10 cellular contexts compared by ENCODE assay signal in genomic region chrX:10121787-10122186, GRCh38. TPM values are rescaled to one million over a fixed set of nuclear protein-coding genes. Genes with fewer than 3 reads are reported as not detected.
DNase-seq lines count a peak whose midpoint lies in the region; ATAC-seq and TF ChIP-seq lines count a peak whose summit lies in the region.
"Had no signal": no experiment of that assay in that cellular context is flagged by ENCODE, and none has a peak within 500 bp of the region (broad histone marks: within the 10 kb centered on the region; RNA-seq: fewer than 3 reads in every experiment).

No MANE protein-coding gene starts in this region.

- H3K9me3 Mint-ChIP-seq in naive B cell: no peaks in the 10 kb centered on the region
- H3K9me3 Mint-ChIP-seq in CD8-positive, alpha-beta T cell: no peaks in the 10 kb centered on the region

- peak overlapping the region; percentile 70 for H3K4me2 ChIP-seq in MM.1S (ENCODE audit: low read depth, low read length)
- H3K4me2 ChIP-seq in GM23248 (ENCODE audit: unreplicated experiment): no peak overlapping the region

- peaks cover 55 to 76% (median 63%) of the 10 kb centered on the region in 3 donors for H3K4me1 Mint-ChIP-seq in naive B cell
- H3K4me1 Mint-ChIP-seq in CD8-positive, alpha-beta T cell (ENCODE audit: low read depth): peaks cover 18% of the 10 kb centered on the region

- H3K27ac Mint-ChIP-seq in naive B cell: peak overlapping the region; percentile 81 to 95 (median 90)
- H3K27ac Mint-ChIP-seq in CD8-positive, alpha-beta T cell: no peak overlapping the region

- H3K9ac ChIP-seq in MM.1S (ENCODE audit: low read length): peak overlapping the region; percentile 69
- no peak overlapping the region for H3K9ac ChIP-seq in GM23248

- in situ Hi-C loops in GM23248 (cut with MboI): loop anchor here (25.0 kb wide), 1 partner anchor 234 kb away; no protein-coding TSS in a partner anchor

- TF ChIP-seq CTCF in MM.1S (IDR thresholded peaks at IDR 0.05; ENCODE audit: low read length): no peak
- TF ChIP-seq CTCF in CD8-positive, alpha-beta T cell (IDR thresholded peaks at IDR 0.05): no peak

- H3K36me3 ChIP-seq in MM.1S (replicated peaks; ENCODE audit: insufficient read depth, low read length): no peaks in the 10 kb centered on the region
- H3K36me3 ChIP-seq in GM23248 (ENCODE audit: low read depth): no peaks in the 10 kb centered on the region; the same call in 1 of the 2 replicates
- no peaks in the 10 kb centered on the region for H3K36me3 ChIP-seq in CD8-positive, alpha-beta T cell (ENCODE audit: insufficient read depth, low read length)

- 96 to 99% methylated on average over 9 of the region's 9 CpGs for WGBS in GM23248 (ENCODE audit: low coverage in 1 of 2, low lambda C conversion rate in 2 of 2, missing lambda C conversion rate in 2 of 2), 2 experiments

- peak overlapping the region; percentile 31; the same call in 1 of the 2 replicates for H2AFZ ChIP-seq in MM.1S (ENCODE audit: low read length)
- no peak overlapping the region for H2AFZ ChIP-seq in GM23248

- H3K27ac ChIP-seq in MM.1S (ENCODE audit: low read length): peak overlapping the region; percentile 99
- no peak overlapping the region for H3K27ac ChIP-seq in GM23248
- H3K27ac ChIP-seq in CD8-positive, alpha-beta T cell (ENCODE audit: low read depth, low read length): no peak overlapping the region
- H3K27ac ChIP-seq: upper lobe of right lung had no signal

- CTCF ChIA-PET in CD8-positive, alpha-beta T cell (lab: Charles Lee): interaction anchor here (1.7 to 6.7 kb wide), 3 partner anchors 11 to 139 kb away, joined by 4 to 89 read pairs (median 32); no protein-coding TSS in a partner anchor

- DNase-seq in MM.1S (peak; percentile 88), naive B cell (peak; percentile 84), GM23248 (no peak), NCI-H345 (lab: John Stamatoyannopoulos, UW) (no peak)
- DNase-seq in activated naive CD4-positive, alpha-beta T cell (lab: John Stamatoyannopoulos, UW): no peak
- DNase-seq in CD8-positive, alpha-beta T cell: no peak
- DNase-seq: right cardiac atrium, upper lobe of right lung had no signal

- H3K27me3 Mint-ChIP-seq in naive B cell: no peaks in the 10 kb centered on the region
- no peaks in the 10 kb centered on the region for H3K27me3 Mint-ChIP-seq in CD8-positive, alpha-beta T cell (ENCODE audit: low read depth)

- H3K79me2 ChIP-seq in MM.1S (ENCODE audit: low read length) (peaks cover 40% of the 10 kb centered on the region), GM23248 (ENCODE audit: insufficient read depth) (no peaks in the 10 kb centered on the region)

- H3K9me3 ChIP-seq in MM.1S (replicated peaks; ENCODE audit: insufficient read depth, low read length): no peaks in the 10 kb centered on the region
- no peaks in the 10 kb centered on the region for H3K9me3 ChIP-seq in GM23248 (ENCODE audit: low read depth)
- no peaks in the 10 kb centered on the region for H3K9me3 ChIP-seq in CD8-positive, alpha-beta T cell (ENCODE audit: low read length)
- H3K9me3 ChIP-seq: upper lobe of right lung had no signal

- H4K20me1 ChIP-seq in MM.1S (ENCODE audit: insufficient read depth, low read length): no peaks in the 10 kb centered on the region
- H4K20me1 ChIP-seq in GM23248 (ENCODE audit: insufficient read depth): no peaks in the 10 kb centered on the region

- ATAC-seq in GM18868 (IDR thresholded peaks at IDR 0.05; ENCODE audit: unreplicated experiment) (peak; percentile 89), HG02588 (IDR thresholded peaks at IDR 0.05; ENCODE audit: unreplicated experiment) (peak; percentile 84), naive B cell (ENCODE audit: low read depth in 2 of 2) (peak; percentile 93 to 95)
- no peak for ATAC-seq in CD8-positive, alpha-beta T cell
- ATAC-seq: upper lobe of right lung had no signal

- H3K27me3 ChIP-seq in MM.1S (replicated peaks; ENCODE audit: insufficient read depth, low read length): no peaks in the 10 kb centered on the region
- H3K27me3 ChIP-seq in GM23248 (replicated peaks; ENCODE audit: insufficient read depth): no peaks in the 10 kb centered on the region
- H3K27me3 ChIP-seq in CD8-positive, alpha-beta T cell (ENCODE audit: insufficient read depth, low read length): no peaks in the 10 kb centered on the region
- H3K27me3 ChIP-seq: upper lobe of right lung had no signal

- intact Hi-C loops in CD8-positive, alpha-beta T cell (cut with DNase I, micrococcal nuclease): loop anchor here in 1 of 2 experiments (5.0 kb wide), 1 partner anchor 991 kb away; the partner anchor contains the start of gene HCCS

- POLR2A ChIA-PET in CD8-positive, alpha-beta T cell (lab: Charles Lee): no interaction called here

- peaks cover 13 to 24% of the 10 kb centered on the region in 2 donors for H3K36me3 Mint-ChIP-seq in naive B cell
- H3K36me3 Mint-ChIP-seq in CD8-positive, alpha-beta T cell: peaks cover 47% of the 10 kb centered on the region

- no peaks in the 10 kb centered on the region for H3K9me2 ChIP-seq in MM.1S (replicated peaks; ENCODE audit: insufficient read depth, low read length)
- H3K9me2 ChIP-seq in GM23248 (ENCODE audit: insufficient read depth): no peaks in the 10 kb centered on the region

- peak overlapping the region; percentile 61 to 86 (median 70) for H3K4me3 Mint-ChIP-seq in naive B cell
- H3K4me3 Mint-ChIP-seq in CD8-positive, alpha-beta T cell: no peak overlapping the region

- H3F3A ChIP-seq in MM.1S (ENCODE audit: insufficient read depth, low read length) (peaks cover 19% of the 10 kb centered on the region), GM23248 (ENCODE audit: insufficient read depth) (no peaks in the 10 kb centered on the region)

- 0 out of 2 replicates have a peak overlapping the region, but pooled peaks have one; percentile 25 for H3K4me3 ChIP-seq in MM.1S (ENCODE audit: low read length)
- H3K4me3 ChIP-seq in GM23248: no peak overlapping the region
- H3K4me3 ChIP-seq in CD8-positive, alpha-beta T cell (ENCODE audit: low read depth, low read length): no peak overlapping the region
- H3K4me3 ChIP-seq: upper lobe of right lung had no signal

- peaks cover 48% of the 10 kb centered on the region for H3K4me1 ChIP-seq in MM.1S (ENCODE audit: low read length)
- H3K4me1 ChIP-seq in GM23248 (ENCODE audit: insufficient read depth): no peaks in the 10 kb centered on the region
- no peaks in the 10 kb centered on the region for H3K4me1 ChIP-seq in CD8-positive, alpha-beta T cell (ENCODE audit: insufficient read depth, low read length)

RNA-seq across cellular contexts. Expression of gene CLCN4, which starts 35.0 kb away (rescaled TPM):
- polyA plus RNA-seq in naive B cell (ENCODE audit: low read depth in 6 of 6) (10 to 100 TPM; 10.1 to 46.1 (median 28.8) TPM), GM23248 (2016; fragmentation: Nextera tagmentation; extraction: Ambion mirVana) (0.29 and 0.71 TPM in 2 replicates)
- total RNA-seq in GM23248 (2014; rRNA removed; shearing (Covaris generic)): 0.89 and 0.97 TPM in 2 replicates
- total RNA-seq in CD8-positive, alpha-beta T cell: under 1 TPM in 1 of 2 experiments, not detected in 1; 0.08 TPM

Comparison
In these comparisons a context has a peak if more than half of its experiments do, and no peak if none do; other contexts are left out.
1. DNase-seq: peak in MM.1S (single experiment) and naive B cell (single experiment); none in GM23248 (single experiment), NCI-H345 (single experiment), activated naive CD4-positive, alpha-beta T cell (0 of 4) and CD8-positive, alpha-beta T cell (0 of 7).